ENCODE assay signal across 13 cellular contexts in genomic region chr7:151046603-151047573, GRCh38. TPM values are rescaled to one million over a fixed set of nuclear protein-coding genes. Genes with fewer than 3 reads are reported as not detected.
A peak's percentile ranks its signal among the peaks of the same experiment; 100 is the strongest.
DNase-seq lines count a peak whose midpoint lies in the region; ATAC-seq, FAIRE-seq and TF ChIP-seq lines count a peak whose summit lies in the region.
"Had no signal": no experiment of that assay in that cellular context is flagged by ENCODE, and none has a peak within 500 bp of the region (broad histone marks: within the 10 kb centered on the region; RNA-seq: fewer than 3 reads in every experiment).

No MANE protein-coding gene starts in this region.

- in situ Hi-C loops in astrocyte of the spinal cord (cut with HindIII; ENCODE audit: low sequenced_read_pairs), result no loop called here

- H3K9me3 Mint-ChIP-seq in progenitor cell of endocrine pancreas (ENCODE audit: low read depth), result no peaks in the 10 kb centered on the region

- H3K36me3 Mint-ChIP-seq in progenitor cell of endocrine pancreas (ENCODE audit: insufficient read depth) (no peaks in the 10 kb centered on the region), T-helper 17 cell (ENCODE audit: low read depth) (no peaks in the 10 kb centered on the region)

- no peaks in the 10 kb centered on the region for H3K4me1 ChIP-seq in small intestine (ENCODE audit: control insufficient read depth in 2 of 2, insufficient read depth in 1 of 2, low read depth in 1 of 2, low read length in 1 of 2)

- 50 to 69% (median 68%) methylated on average over 14 of the region's 14 CpGs for WGBS in small intestine, 3 donors

- H3K27me3 ChIP-seq in small intestine (ENCODE audit: control insufficient read depth in 2 of 2, insufficient read depth in 2 of 2, low read length in 2 of 2), result no peaks in the 10 kb centered on the region

- H3K4me1 Mint-ChIP-seq in progenitor cell of endocrine pancreas (ENCODE audit: low read depth) (no peaks in the 10 kb centered on the region), T-helper 17 cell (peaks cover 4% of the 10 kb centered on the region)

- H3K27ac ChIP-seq in small intestine (ENCODE audit: low read depth in 1 of 2, low read length in 1 of 2), result no peak overlapping the region
- H3K27ac ChIP-seq: gastroesophageal sphincter had no signal

- H3K27ac Mint-ChIP-seq in progenitor cell of endocrine pancreas, result peak overlapping the region; percentile 60
- no peak overlapping the region for H3K27ac Mint-ChIP-seq in T-helper 17 cell

- no peak for FAIRE-seq in small intestine (lab: Jason Lieb, UNC)

- H3K9me3 ChIP-seq in small intestine (ENCODE audit: control insufficient read depth, low read depth) (no peaks in the 10 kb centered on the region), T-helper 17 cell (ENCODE audit: control insufficient read depth, low read length, poor library complexity, severe bottlenecking) (no peaks in the 10 kb centered on the region)
- H3K9me3 ChIP-seq: gastroesophageal sphincter had no signal

- ATAC-seq in T-helper 17 cell, result no peak
- ATAC-seq: gastroesophageal sphincter had no signal

- H3K4me3 Mint-ChIP-seq in progenitor cell of endocrine pancreas (ENCODE audit: low read depth) (no peak overlapping the region), T-helper 17 cell (no peak overlapping the region)

- H3K4me3 ChIP-seq in astrocyte of the spinal cord (ENCODE audit: low read depth, low read length) (no peak overlapping the region), small intestine (ENCODE audit: low read depth in 1 of 2, low read length in 2 of 2) (no peak overlapping the region)
- H3K4me3 ChIP-seq: gastroesophageal sphincter had no signal

- DNase-seq in DMS53 (lab: John Stamatoyannopoulos, UW) (peak; percentile 66), DMS53 treated with DMSO at 0.1 percent for 48 hours (lab: John Stamatoyannopoulos, UW; ENCODE audit: unreplicated experiment) (no peak), NCI-H1417 (lab: John Stamatoyannopoulos, UW) (peak; percentile 18 to 83 (median 56)), astrocyte of the spinal cord (ENCODE audit: low read depth, low spot score) (peak; percentile 53), progenitor cell of endocrine pancreas (ENCODE audit: low spot score, unreplicated experiment) (no peak), small intestine (no peak), T-helper 17 cell (no peak)
- no peak for DNase-seq in activated T-cell treated with anti-CD3 and anti-CD28 coated beads, Interleukin-2, amount 50 U/mL, for 1 hour
- DNase-seq: 8988T; activated CD8-positive, alpha-beta memory T cell treated with anti-CD3 and anti-CD28 coated beads for 24 hours; Right ventricle myocardium superior had no signal

- TF ChIP-seq CTCF in astrocyte of the spinal cord (IDR thresholded peaks at IDR 0.05; ENCODE audit: low read depth, low read length), result no peak
- TF ChIP-seq CTCF in progenitor cell of endocrine pancreas (IDR thresholded peaks at IDR 0.05; ENCODE audit: unreplicated experiment), result no peak

- H3K27me3 Mint-ChIP-seq in progenitor cell of endocrine pancreas (peaks cover 19% of the 10 kb centered on the region), T-helper 17 cell (no peaks in the 10 kb centered on the region)

- peaks cover 0 to 4% of the 10 kb centered on the region in 2 donors for H3K36me3 ChIP-seq in small intestine (ENCODE audit: control insufficient read depth in 2 of 2, insufficient read depth in 2 of 2, low read length in 2 of 2)

RNA-seq across cellular contexts. Expression of gene ASIC3, which starts 1.4 kb away (rescaled TPM):
- total RNA-seq in progenitor cell of endocrine pancreas (3.5 and 5.1 TPM in 2 replicates), T-helper 17 cell (1 to 10 TPM; 6.7 to 9.1 TPM)
- 10 to 100 TPM in 1 of 3 donors, 1 to 10 TPM in 2; 2.8 to 10.7 (median 4.3) TPM for polyA plus RNA-seq in small intestine

RNA-seq across cellular contexts. Expression of gene CDK5, which starts 10.8 kb away (rescaled TPM):
- total RNA-seq in progenitor cell of endocrine pancreas (22.6 and 24.9 TPM in 2 replicates), T-helper 17 cell (1 to 10 TPM; 4.7 TPM)
- polyA plus RNA-seq in small intestine, result 10 to 100 TPM; 10.8 to 19.7 (median 12.9) TPM

RNA-seq across cellular contexts. Expression of gene SLC4A2, which starts 12.5 kb away (rescaled TPM):
- total RNA-seq in progenitor cell of endocrine pancreas (208 and 213 TPM in 2 replicates), T-helper 17 cell (10 to 100 TPM; 48.9 to 61.3 TPM)
- polyA plus RNA-seq in small intestine, result 100 to 1,000 TPM in 2 of 3 donors, 10 to 100 TPM in 1; 91.5 to 132 (median 101) TPM

RNA-seq across cellular contexts. Expression of gene ABCB8, which starts 18.6 kb away (rescaled TPM):
- 36.0 and 36.2 TPM in 2 replicates for total RNA-seq in progenitor cell of endocrine pancreas
- polyA plus RNA-seq in small intestine, result 10 to 100 TPM; 15.4 to 29.9 (median 15.7) TPM
- 10 to 100 TPM; 47.7 to 60.1 TPM for total RNA-seq in T-helper 17 cell

RNA-seq across cellular contexts. Expression of gene ATG9B, which starts 22.6 kb away (rescaled TPM):
- total RNA-seq in progenitor cell of endocrine pancreas (0.58 and 0.79 TPM in 2 replicates), T-helper 17 cell (10 to 100 TPM in 1 of 2 donors, 1 to 10 TPM in 1; 5.3 to 12.2 TPM)
- polyA plus RNA-seq in small intestine, result 1 to 10 TPM in 1 of 3 donors, under 1 TPM in 2; 0.22 to 1.6 (median 0.52) TPM
- total RNA-seq: lung microvascular endothelial cell, Right ventricle myocardium superior had no signal

Comparison
In these comparisons a context has a peak if more than half of its experiments do, and no peak if none do; other contexts are left out.
1. DNase-seq: peak in DMS53 (single experiment), NCI-H1417 (3 of 3) and astrocyte of the spinal cord (single experiment); none in DMS53 treated with DMSO at 0.1 percent for 48 hours (single experiment), progenitor cell of endocrine pancreas (single experiment), activated T-cell treated with anti-CD3 and anti-CD28 coated beads, Interleukin-2, amount 50 U/mL, for 1 hour (single experiment), small intestine (single experiment) and T-helper 17 cell (0 of 3).